1 cellular context compared by ENCODE assay signal in the genomic region with DNA sequence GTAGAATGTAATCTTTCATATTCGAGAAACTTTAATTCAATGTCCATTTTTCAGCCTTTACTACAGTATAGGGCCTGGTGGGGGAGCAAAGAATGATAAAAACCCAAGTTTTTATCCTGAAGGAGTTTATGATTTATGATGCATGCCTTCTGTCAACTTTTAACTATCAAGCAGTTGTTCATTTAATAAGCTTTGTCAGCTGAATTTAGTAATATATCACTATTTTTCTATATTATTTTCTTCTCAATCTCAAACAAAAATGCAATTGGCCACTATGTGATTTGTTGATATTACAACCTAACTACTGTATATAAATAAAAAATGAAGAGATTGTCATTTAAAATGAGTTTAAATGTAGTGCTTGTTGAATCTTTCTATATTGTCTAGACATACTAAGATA.
TF ChIP-seq lines count a peak whose summit lies in the region.

No MANE protein-coding gene starts in this region.

TF ChIP-seq in HepG2, 621 proteins besides CTCF, POLR2A, EP300 and RAD21:
- TF ChIP-seq MAFK (conservative IDR thresholded peaks at IDR 0.05 in 1 of 2, IDR thresholded peaks at IDR 0.05 in 1 of 2; ENCODE audit: low read length in 2 of 2) (peak in 1 of 2 experiments; percentile 33; a peak in 2 of 4 replicates), ZNF24 (IDR thresholded peaks at IDR 0.05) (no peak)
